18 cellular contexts compared by ENCODE assay signal in genomic region chr1:2528016-2528415, GRCh38. TPM values are rescaled to one million over a fixed set of nuclear protein-coding genes. Genes with fewer than 3 reads are reported as not detected.
A peak's percentile ranks its signal among the peaks of the same experiment; 100 is the strongest.
DNase-seq lines count a peak whose midpoint lies in the region; ATAC-seq and TF ChIP-seq lines count a peak whose summit lies in the region.
"Had no signal": no experiment of that assay in that cellular context is flagged by ENCODE, and none has a peak within 500 bp of the region (broad histone marks: within the 10 kb centered on the region; RNA-seq: fewer than 3 reads in every experiment).

No MANE protein-coding gene starts in this region.

- ATAC-seq in left lobe of liver (peak; percentile 64), GM21390 (IDR thresholded peaks at IDR 0.05; ENCODE audit: unreplicated experiment) (no peak), GM21786 (IDR thresholded peaks at IDR 0.05; ENCODE audit: unreplicated experiment) (no peak)
- ATAC-seq: upper lobe of right lung had no signal

- peak overlapping the region in 1 of 5 donors; percentile 20 for H3K27ac ChIP-seq in stomach
- H3K27ac ChIP-seq: SJSA1, upper lobe of right lung had no signal

- H3K4me1 Mint-ChIP-seq in osteocyte (ENCODE audit: unreplicated experiment): peaks cover 50% of the 10 kb centered on the region

- WGBS in stomach, 5 donors: 35 to 61% (median 45%) methylated on average over 4 to 12 of the region's 12 CpGs

- H3K9me3 Mint-ChIP-seq in osteocyte (ENCODE audit: unreplicated experiment): no peaks in the 10 kb centered on the region
- H3K9me3 Mint-ChIP-seq: activated T-cell treated with anti-CD3 and anti-CD28 coated beads, Interleukin-2, amount 50 U/mL, for 24 hours; HFFc6; IgD-negative memory B cell had no signal

- 0 out of 2 replicates have a peak, but pooled peaks cover 6% of the 10 kb centered on the region for H3K36me3 ChIP-seq in MG63
- no peaks in the 10 kb centered on the region for H3K36me3 ChIP-seq in stomach
- H3K36me3 ChIP-seq: upper lobe of right lung had no signal

- peak; percentile 59 for DNase-seq in MG63
- peak; percentile 96 for DNase-seq in cerebellum (ENCODE audit: low spot score)
- DNase-seq in left lobe of liver (ENCODE audit: low spot score): peak; percentile 97
- peak; percentile 84 for DNase-seq in stomach
- no peak for DNase-seq in osteocyte (ENCODE audit: extremely low spot score, unreplicated experiment)
- DNase-seq: activated CD4-positive, alpha-beta T cell treated with anti-CD3 and anti-CD28 coated beads, Interleukin-2, amount 50 U/mL, for 1 hour; activated T-cell treated with anti-CD3 and anti-CD28 coated beads, Interleukin-2, amount 50 U/mL, for 24 hours; HFFc6; islet precursor cell; NCI-H1105; stimulated activated CD4-positive, alpha-beta T cell treated with anti-CD3 and anti-CD28 coated beads, Interleukin-2, amount 100 ng/mL, for 24 hours; upper lobe of right lung had no signal

- H3K36me3 Mint-ChIP-seq in osteocyte (ENCODE audit: unreplicated experiment): no peaks in the 10 kb centered on the region
- H3K36me3 Mint-ChIP-seq: IgD-negative memory B cell had no signal

- TF ChIP-seq EP300 in stomach (IDR thresholded peaks at IDR 0.05): no peak

- H3K4me3 ChIP-seq in MG63 (no peak overlapping the region), stomach (no peak overlapping the region)
- H3K4me3 ChIP-seq: SJSA1, upper lobe of right lung had no signal

- no peak for TF ChIP-seq POLR2A in stomach (IDR thresholded peaks at IDR 0.05)

- peaks cover 68 to 80% (median 79%) of the 10 kb centered on the region in 4 donors for H3K4me1 ChIP-seq in stomach

- intact Hi-C loops in stomach (cut with DNase I; ENCODE audit: low total_unique reads): no loop called here

- H3K9me3 ChIP-seq in MG63 (no peaks in the 10 kb centered on the region), stomach (no peaks in the 10 kb centered on the region)
- H3K9me3 ChIP-seq: SJSA1, upper lobe of right lung had no signal

- H3K27ac Mint-ChIP-seq in osteocyte (ENCODE audit: unreplicated experiment): no peak overlapping the region
- H3K27ac Mint-ChIP-seq: activated T-cell treated with anti-CD3 and anti-CD28 coated beads, Interleukin-2, amount 50 U/mL, for 24 hours; HFFc6 had no signal

- TF ChIP-seq CTCF in stomach (IDR thresholded peaks at IDR 0.05) (no peak), osteocyte (IDR thresholded peaks at IDR 0.05) (no peak)

- H3K27me3 ChIP-seq in MG63: no peaks in the 10 kb centered on the region
- peaks cover 0 to 61% (median 49%) of the 10 kb centered on the region in 3 donors for H3K27me3 ChIP-seq in stomach

- H3K4me3 Mint-ChIP-seq in osteocyte (ENCODE audit: unreplicated experiment): no peak overlapping the region
- H3K4me3 Mint-ChIP-seq: HFFc6 had no signal

- H3K27me3 Mint-ChIP-seq in osteocyte (ENCODE audit: unreplicated experiment): no peaks in the 10 kb centered on the region

RNA-seq across cellular contexts. Expression of gene PANK4, which starts 1.6 kb away (rescaled TPM):
- 16.6 and 17.3 TPM in 2 replicates for total RNA-seq in MG63 (2014; rRNA removed; shearing (Covaris generic); ENCODE audit: low replicate concordance)
- total RNA-seq in cerebellum (31.1 TPM), left lobe of liver (15.4 TPM), stomach (10 to 100 TPM in 4 of 5 donors, 1 to 10 TPM in 1; 6.4 to 86.0 (median 27.9) TPM), osteocyte (34.1 and 34.4 TPM in 2 replicates)
- polyA plus RNA-seq in stomach: 10 to 100 TPM in 2 of 3 donors, 1 to 10 TPM in 1; 7.6 to 17.2 (median 15.6) TPM

RNA-seq across cellular contexts. Expression of gene HES5, which starts 2.0 kb away (rescaled TPM):
- total RNA-seq in MG63 (2014; rRNA removed; shearing (Covaris generic); ENCODE audit: low replicate concordance): not detected in 2 replicates
- total RNA-seq in cerebellum (62.8 TPM), left lobe of liver (0.28 TPM), stomach (1 to 10 TPM in 1 of 5 donors, not detected in 4; 9.6 TPM), osteocyte (0.29 TPM in 1 of 2 replicates, not detected in the other)
- polyA plus RNA-seq in stomach: under 1 TPM in 1 of 3 donors, not detected in 2; 0.25 TPM
- total RNA-seq: epithelial cell of proximal tubule, SJSA1 had no signal
- polyA plus RNA-seq: CD14-positive monocyte, IgD-negative memory B cell had no signal

RNA-seq across cellular contexts. Expression of gene TNFRSF14, which starts 28.2 kb away (rescaled TPM):
- total RNA-seq in MG63 (2014; rRNA removed; shearing (Covaris generic); ENCODE audit: low replicate concordance): 0.15 and 4.5 TPM in 2 replicates
- total RNA-seq in cerebellum (2.4 TPM), left lobe of liver (48.7 TPM), stomach (100 to 1,000 TPM in 3 of 5 donors, 10 to 100 TPM in 2; 33.2 to 413 (median 301) TPM), osteocyte (6.5 TPM in 2 replicates)
- polyA plus RNA-seq in stomach: 100 to 1,000 TPM in 1 of 3 donors, 10 to 100 TPM in 2; 58.0 to 128 (median 64.8) TPM

RNA-seq across cellular contexts. Expression of gene PLCH2, which starts 51.9 kb away (rescaled TPM):
- not detected in 2 replicates for total RNA-seq in MG63 (2014; rRNA removed; shearing (Covaris generic); ENCODE audit: low replicate concordance)
- total RNA-seq in cerebellum: 13.3 TPM
- 3.4 TPM for total RNA-seq in left lobe of liver
- 1 to 10 TPM in 2 of 5 donors, under 1 TPM in 1, not detected in 2; 0.55 to 4.5 (median 1.3) TPM for total RNA-seq in stomach
- polyA plus RNA-seq in stomach: 10 to 100 TPM in 1 of 3 donors, under 1 TPM in 2; 0.75 to 24.9 (median 0.76) TPM
- total RNA-seq in osteocyte: 11.7 and 12.6 TPM in 2 replicates
- polyA plus RNA-seq: CD14-positive monocyte had no signal

RNA-seq across cellular contexts. Expression of gene PRXL2B, which starts 58.6 kb away (rescaled TPM):
- 9.6 and 12.3 TPM in 2 replicates for total RNA-seq in MG63 (2014; rRNA removed; shearing (Covaris generic); ENCODE audit: low replicate concordance)
- 12.1 TPM for total RNA-seq in cerebellum
- total RNA-seq in left lobe of liver: 9.9 TPM
- total RNA-seq in stomach: 100 to 1,000 TPM in 1 of 5 donors, 10 to 100 TPM in 3, 1 to 10 TPM in 1; 8.5 to 668 (median 21.0) TPM
- 10 to 100 TPM; 18.9 to 23.8 (median 20.9) TPM for polyA plus RNA-seq in stomach
- 24.0 and 24.8 TPM in 2 replicates for total RNA-seq in osteocyte
